In the genomic region with DNA sequence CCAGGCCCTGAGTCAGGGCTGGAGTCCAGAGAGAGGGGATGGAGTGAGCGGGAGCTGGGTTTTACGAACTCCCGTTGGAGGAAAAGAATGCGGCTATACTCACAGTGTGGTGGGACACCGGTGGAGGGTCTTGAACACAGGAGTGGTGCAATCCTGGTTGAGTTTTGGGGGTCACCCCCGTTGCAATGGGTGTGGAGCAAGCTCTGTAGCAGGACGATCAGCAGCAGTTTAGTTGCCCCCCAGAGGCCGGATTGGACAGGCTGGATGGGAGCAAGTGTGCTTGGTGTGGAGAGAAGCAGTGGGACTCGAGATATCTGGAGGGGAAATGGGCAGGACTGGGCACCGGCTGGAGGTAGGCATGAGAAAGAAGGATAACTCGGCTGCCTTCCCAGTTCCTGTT, we compare ENCODE assay signal across 23 cellular contexts.
"Had no signal": no experiment of that assay in that cellular context is flagged by ENCODE, and none has a peak within 500 bp of the region (broad histone marks: within the 10 kb centered on the region; RNA-seq: fewer than 3 reads in every experiment).

No MANE protein-coding gene starts in this region.

- H3K4me3 ChIP-seq: heart left ventricle, sigmoid colon, smooth muscle cell, tibial nerve had no signal

- H3K4me1 ChIP-seq: heart left ventricle had no signal

- DNase-seq: activated CD4-positive, alpha-beta T cell treated with anti-CD3 and anti-CD28 coated beads for 36 hours; activated CD4-positive, alpha-beta T cell treated with anti-CD3 and anti-CD28 coated beads, Interleukin-2, amount 50 U/mL, for 4 hours; activated CD8-positive, alpha-beta memory T cell treated with anti-CD3 and anti-CD28 coated beads, Interleukin-2, amount 50 U/mL, for 48 hours; activated naive CD4-positive, alpha-beta T cell treated with Interleukin-2 at 50 U/mL for 16 hours; activated T-cell treated with anti-CD3 and anti-CD28 coated beads, Interleukin-2, amount 50 U/mL, for 4 hours; amygdala; cerebellar nuclear complex; cortex of kidney; endodermal cell; heart left ventricle; left ventricle myocardium superior; mammary epithelial cell; midbrain; nucleus accumbens; sigmoid colon; stimulated activated CD4-positive, alpha-beta T cell treated with anti-CD3 and anti-CD28 coated beads, Interleukin-15, amount 100 ng/mL, for 24 hours; stimulated activated CD8-positive, alpha-beta memory T cell treated with anti-CD3 and anti-CD28 coated beads, Interleukin-4, amount 100 ng/mL, for 48 hours; stimulated activated naive CD4-positive, alpha-beta T cell treated with Interleukin-2 at 50 U/mL for 16 hours; T-cell; T-helper 9 cell had no signal

- H3K27ac ChIP-seq: heart left ventricle, sigmoid colon, tibial nerve had no signal

- H3K4me3 Mint-ChIP-seq: activated CD4-positive, alpha-beta T cell treated with anti-CD3 and anti-CD28 coated beads for 36 hours; activated T-cell treated with anti-CD3 and anti-CD28 coated beads, Interleukin-2, amount 50 U/mL, for 4 hours; endodermal cell; natural killer cell treated with Interleukin-12 subunit alpha and Interleukin-12 subunit beta and Interleukin-15 and Interleukin-18, amount 100 ng/mL, for 72 hours; T-cell had no signal

- H3K36me3 ChIP-seq: heart left ventricle, sigmoid colon, tibial nerve had no signal

- H3K27me3 ChIP-seq: sigmoid colon had no signal

- H3K36me3 Mint-ChIP-seq: natural killer cell treated with Interleukin-12 subunit alpha and Interleukin-12 subunit beta and Interleukin-15 and Interleukin-18, amount 100 ng/mL, for 72 hours; T-cell had no signal

- H3K4me2 ChIP-seq: smooth muscle cell had no signal

- H3K9me3 ChIP-seq: sigmoid colon, tibial nerve had no signal

- H3K27ac Mint-ChIP-seq: activated CD4-positive, alpha-beta T cell treated with anti-CD3 and anti-CD28 coated beads for 36 hours; endodermal cell; natural killer cell treated with Interleukin-12 subunit alpha and Interleukin-12 subunit beta and Interleukin-15 and Interleukin-18, amount 100 ng/mL, for 72 hours; T-cell had no signal

- ATAC-seq: activated CD4-positive, alpha-beta T cell treated with anti-CD3 and anti-CD28 coated beads for 36 hours; heart left ventricle; left ventricle myocardium superior; T-cell had no signal

- H3K4me1 Mint-ChIP-seq: activated CD4-positive, alpha-beta T cell treated with anti-CD3 and anti-CD28 coated beads for 36 hours; T-cell had no signal

- H3K9me3 Mint-ChIP-seq: activated T-cell treated with anti-CD3 and anti-CD28 coated beads, Interleukin-2, amount 50 U/mL, for 4 hours; endodermal cell; natural killer cell treated with Interleukin-12 subunit alpha and Interleukin-12 subunit beta and Interleukin-15 and Interleukin-18, amount 100 ng/mL, for 72 hours; T-cell had no signal
